In the genomic region with DNA sequence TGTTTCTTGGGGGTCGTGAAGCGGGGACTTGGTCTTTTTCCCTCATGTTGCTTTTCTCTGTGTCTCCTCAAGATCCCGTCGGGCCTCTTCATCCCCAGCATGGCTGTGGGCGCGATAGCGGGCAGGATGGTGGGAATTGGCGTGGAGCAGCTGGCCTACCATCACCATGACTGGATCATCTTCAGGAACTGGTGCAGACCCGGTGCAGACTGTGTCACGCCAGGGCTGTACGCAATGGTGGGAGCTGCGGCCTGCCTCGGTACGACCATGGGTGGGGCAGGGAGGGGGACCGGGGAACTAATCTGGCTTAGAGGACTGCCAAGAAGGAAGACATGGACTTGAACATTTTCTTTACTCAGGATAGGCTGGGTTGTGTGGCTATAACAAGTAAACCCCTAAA, we compare ENCODE assay signal across 7 cellular contexts.
"Had no signal": no experiment of that assay in that cellular context is flagged by ENCODE, and none has a peak within 500 bp of the region (broad histone marks: within the 10 kb centered on the region; RNA-seq: fewer than 3 reads in every experiment).

No MANE protein-coding gene starts in this region.

- FAIRE-seq: G401.6, GM12878, GM12891, GM12892, GM19239 had no signal

- DNase-seq: GDM1, GF-D8 had no signal

- H3K4me3 ChIP-seq: GM12878 had no signal
